ENCODE assay signal across 1 cellular context in the genomic region with DNA sequence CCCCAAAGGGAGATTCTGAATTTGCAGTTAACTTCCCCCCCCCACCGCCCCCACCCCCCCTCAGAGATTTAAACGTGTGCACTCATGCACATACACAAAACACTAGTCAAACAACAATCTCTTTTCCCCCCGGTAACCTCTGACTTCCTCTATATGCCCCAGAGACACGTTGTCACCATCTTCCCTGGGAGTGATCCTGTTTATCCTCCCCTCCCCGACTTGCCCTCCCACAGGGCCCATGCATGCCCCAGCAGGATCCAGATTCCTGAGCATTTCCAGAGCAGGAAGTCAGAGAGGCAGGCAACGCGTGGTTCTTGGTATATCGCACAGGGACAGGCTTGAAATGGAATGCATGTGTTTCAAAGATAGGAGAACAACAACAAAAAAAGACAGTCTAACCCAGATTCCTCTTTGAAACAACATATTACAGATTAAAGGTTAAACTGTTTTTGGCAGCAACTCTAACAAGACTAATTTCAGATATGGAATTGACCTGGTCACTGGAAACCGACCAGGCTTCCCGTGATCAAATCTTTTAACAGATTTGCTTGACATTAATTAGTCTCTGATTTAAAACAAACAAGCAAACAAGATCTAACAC.
A peak's percentile ranks its signal among the peaks of the same experiment; 100 is the strongest.
TF ChIP-seq lines count a peak whose summit lies in the region.

No MANE protein-coding gene starts in this region.

TF ChIP-seq in HepG2, 621 proteins besides CTCF, POLR2A, EP300 and RAD21 (continued from another document and continues in another):
- no peak for TF ChIP-seq CENPBD1 (CRISPR knock-in tag; IDR thresholded peaks at IDR 0.05; ENCODE audit: borderline replicate concordance, low read depth)
- TF ChIP-seq PRPF4 (IDR thresholded peaks at IDR 0.05; ENCODE audit: low read depth, low read length, poor library complexity, severe bottlenecking): no peak
- TF ChIP-seq RFXANK (CRISPR knock-in tag; IDR thresholded peaks at IDR 0.05): no peak
- TF ChIP-seq MED1 (CRISPR knock-in tag; IDR thresholded peaks at IDR 0.05): peak; percentile 79
- no peak for TF ChIP-seq ZBTB37 (CRISPR knock-in tag; IDR thresholded peaks at IDR 0.05)
- TF ChIP-seq NPAS2 (CRISPR knock-in tag; IDR thresholded peaks at IDR 0.05; ENCODE audit: borderline replicate concordance): no peak
- TF ChIP-seq AHR (CRISPR knock-in tag; IDR thresholded peaks at IDR 0.05): no peak
- no peak for TF ChIP-seq ZKSCAN1 (IDR thresholded peaks at IDR 0.05; ENCODE audit: low read length)
- no peak for TF ChIP-seq TRIM24 (CRISPR knock-in tag; IDR thresholded peaks at IDR 0.05)
- TF ChIP-seq ZNF10 (CRISPR knock-in tag; IDR thresholded peaks at IDR 0.05; ENCODE audit: borderline replicate concordance, low read depth): no peak
- no peak for TF ChIP-seq HNRNPUL1 (IDR thresholded peaks at IDR 0.05; ENCODE audit: low read depth, low read length)
- no peak for TF ChIP-seq NFRKB (IDR thresholded peaks at IDR 0.05)
- TF ChIP-seq HNRNPL (IDR thresholded peaks at IDR 0.05; ENCODE audit: low read depth, low read length): no peak
- TF ChIP-seq HDAC2 (CRISPR knock-in tag; IDR thresholded peaks at IDR 0.05): peak; percentile 41; the same call in 1 of the 2 replicates
- TF ChIP-seq ZNF260 (CRISPR knock-in tag; IDR thresholded peaks at IDR 0.05; ENCODE audit: borderline replicate concordance, low read depth): no peak
- no peak for TF ChIP-seq SNRNP70 (IDR thresholded peaks at IDR 0.05; ENCODE audit: low read depth, low read length)
- no peak for TF ChIP-seq MEF2D (CRISPR knock-in tag; IDR thresholded peaks at IDR 0.05)
- TF ChIP-seq ZNF234 (CRISPR knock-in tag; conservative IDR thresholded peaks at IDR 0.05): no peak; the same call in 1 of the 2 replicates
- TF ChIP-seq, protein P1, sequence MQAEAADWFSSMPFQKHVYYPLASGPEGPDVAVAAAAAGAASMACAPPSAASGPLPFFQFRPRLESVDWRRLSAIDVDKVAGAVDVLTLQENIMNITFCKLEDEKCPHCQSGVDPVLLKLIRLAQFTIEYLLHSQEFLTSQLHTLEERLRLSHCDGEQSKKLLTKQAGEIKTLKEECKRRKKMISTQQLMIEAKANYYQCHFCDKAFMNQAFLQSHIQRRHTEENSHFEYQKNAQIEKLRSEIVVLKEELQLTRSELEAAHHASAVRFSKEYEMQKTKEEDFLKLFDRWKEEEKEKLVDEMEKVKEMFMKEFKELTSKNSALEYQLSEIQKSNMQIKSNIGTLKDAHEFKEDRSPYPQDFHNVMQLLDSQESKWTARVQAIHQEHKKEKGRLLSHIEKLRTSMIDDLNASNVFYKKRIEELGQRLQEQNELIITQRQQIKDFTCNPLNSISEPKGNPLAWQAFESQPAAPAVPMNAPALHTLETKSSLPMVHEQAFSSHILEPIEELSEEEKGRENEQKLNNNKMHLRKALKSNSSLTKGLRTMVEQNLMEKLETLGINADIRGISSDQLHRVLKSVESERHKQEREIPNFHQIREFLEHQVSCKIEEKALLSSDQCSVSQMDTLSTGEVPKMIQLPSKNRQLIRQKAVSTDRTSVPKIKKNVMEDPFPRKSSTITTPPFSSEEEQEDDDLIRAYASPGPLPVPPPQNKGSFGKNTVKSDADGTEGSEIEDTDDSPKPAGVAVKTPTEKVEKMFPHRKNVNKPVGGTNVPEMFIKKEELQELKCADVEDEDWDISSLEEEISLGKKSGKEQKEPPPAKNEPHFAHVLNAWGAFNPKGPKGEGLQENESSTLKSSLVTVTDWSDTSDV (CRISPR knock-in tag; IDR thresholded peaks at IDR 0.05): no peak
- no peak for TF ChIP-seq ZNF431 (CRISPR knock-in tag; IDR thresholded peaks at IDR 0.05; ENCODE audit: borderline replicate concordance, low read depth)
- TF ChIP-seq BRF2 (CRISPR knock-in tag; IDR thresholded peaks at IDR 0.05): no peak
- no peak for TF ChIP-seq NBN (conservative IDR thresholded peaks at IDR 0.05)
- TF ChIP-seq PCBP1 (IDR thresholded peaks at IDR 0.05; ENCODE audit: borderline replicate concordance, low read depth, low read length): no peak
- no peak for TF ChIP-seq ZNF724P (CRISPR knock-in tag; IDR thresholded peaks at IDR 0.05; ENCODE audit: borderline replicate concordance)
- TF ChIP-seq ZNF772 (CRISPR knock-in tag; IDR thresholded peaks at IDR 0.05): no peak
- no peak for TF ChIP-seq SKIL (CRISPR knock-in tag; IDR thresholded peaks at IDR 0.05; ENCODE audit: borderline replicate concordance)
- TF ChIP-seq TBX3 (IDR thresholded peaks at IDR 0.05; ENCODE audit: borderline replicate concordance): no peak
- peak; percentile 39; the same call in 1 of the 2 replicates for TF ChIP-seq ZNF607 (CRISPR knock-in tag; IDR thresholded peaks at IDR 0.05; ENCODE audit: borderline replicate concordance)
- TF ChIP-seq, protein P2, sequence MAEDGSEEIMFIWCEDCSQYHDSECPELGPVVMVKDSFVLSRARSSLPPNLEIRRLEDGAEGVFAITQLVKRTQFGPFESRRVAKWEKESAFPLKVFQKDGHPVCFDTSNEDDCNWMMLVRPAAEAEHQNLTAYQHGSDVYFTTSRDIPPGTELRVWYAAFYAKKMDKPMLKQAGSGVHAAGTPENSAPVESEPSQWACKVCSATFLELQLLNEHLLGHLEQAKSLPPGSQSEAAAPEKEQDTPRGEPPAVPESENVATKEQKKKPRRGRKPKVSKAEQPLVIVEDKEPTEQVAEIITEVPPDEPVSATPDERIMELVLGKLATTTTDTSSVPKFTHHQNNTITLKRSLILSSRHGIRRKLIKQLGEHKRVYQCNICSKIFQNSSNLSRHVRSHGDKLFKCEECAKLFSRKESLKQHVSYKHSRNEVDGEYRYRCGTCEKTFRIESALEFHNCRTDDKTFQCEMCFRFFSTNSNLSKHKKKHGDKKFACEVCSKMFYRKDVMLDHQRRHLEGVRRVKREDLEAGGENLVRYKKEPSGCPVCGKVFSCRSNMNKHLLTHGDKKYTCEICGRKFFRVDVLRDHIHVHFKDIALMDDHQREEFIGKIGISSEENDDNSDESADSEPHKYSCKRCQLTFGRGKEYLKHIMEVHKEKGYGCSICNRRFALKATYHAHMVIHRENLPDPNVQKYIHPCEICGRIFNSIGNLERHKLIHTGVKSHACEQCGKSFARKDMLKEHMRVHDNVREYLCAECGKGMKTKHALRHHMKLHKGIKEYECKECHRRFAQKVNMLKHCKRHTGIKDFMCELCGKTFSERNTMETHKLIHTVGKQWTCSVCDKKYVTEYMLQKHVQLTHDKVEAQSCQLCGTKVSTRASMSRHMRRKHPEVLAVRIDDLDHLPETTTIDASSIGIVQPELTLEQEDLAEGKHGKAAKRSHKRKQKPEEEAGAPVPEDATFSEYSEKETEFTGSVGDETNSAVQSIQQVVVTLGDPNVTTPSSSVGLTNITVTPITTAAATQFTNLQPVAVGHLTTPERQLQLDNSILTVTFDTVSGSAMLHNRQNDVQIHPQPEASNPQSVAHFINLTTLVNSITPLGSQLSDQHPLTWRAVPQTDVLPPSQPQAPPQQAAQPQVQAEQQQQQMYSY (CRISPR knock-in tag; IDR thresholded peaks at IDR 0.05): no peak
- TF ChIP-seq, protein P3, sequence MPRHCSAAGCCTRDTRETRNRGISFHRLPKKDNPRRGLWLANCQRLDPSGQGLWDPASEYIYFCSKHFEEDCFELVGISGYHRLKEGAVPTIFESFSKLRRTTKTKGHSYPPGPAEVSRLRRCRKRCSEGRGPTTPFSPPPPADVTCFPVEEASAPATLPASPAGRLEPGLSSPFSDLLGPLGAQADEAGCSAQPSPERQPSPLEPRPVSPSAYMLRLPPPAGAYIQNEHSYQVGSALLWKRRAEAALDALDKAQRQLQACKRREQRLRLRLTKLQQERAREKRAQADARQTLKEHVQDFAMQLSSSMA (CRISPR knock-in tag; IDR thresholded peaks at IDR 0.05): no peak
- TF ChIP-seq NFE2 (CRISPR knock-in tag; IDR thresholded peaks at IDR 0.05): no peak
- TF ChIP-seq RCOR2 (CRISPR knock-in tag; IDR thresholded peaks at IDR 0.05): peak; percentile 18; the same call in 1 of the 2 replicates
- no peak for TF ChIP-seq KDM4B (CRISPR knock-in tag; IDR thresholded peaks at IDR 0.05)
- 0 out of 2 replicates have a peak, but pooled peaks have one; percentile 28 for TF ChIP-seq SIN3B (IDR thresholded peaks at IDR 0.05; ENCODE audit: low read length)
- TF ChIP-seq ZBTB1 (CRISPR knock-in tag; IDR thresholded peaks at IDR 0.05; ENCODE audit: borderline replicate concordance): no peak
- TF ChIP-seq, protein P4, sequence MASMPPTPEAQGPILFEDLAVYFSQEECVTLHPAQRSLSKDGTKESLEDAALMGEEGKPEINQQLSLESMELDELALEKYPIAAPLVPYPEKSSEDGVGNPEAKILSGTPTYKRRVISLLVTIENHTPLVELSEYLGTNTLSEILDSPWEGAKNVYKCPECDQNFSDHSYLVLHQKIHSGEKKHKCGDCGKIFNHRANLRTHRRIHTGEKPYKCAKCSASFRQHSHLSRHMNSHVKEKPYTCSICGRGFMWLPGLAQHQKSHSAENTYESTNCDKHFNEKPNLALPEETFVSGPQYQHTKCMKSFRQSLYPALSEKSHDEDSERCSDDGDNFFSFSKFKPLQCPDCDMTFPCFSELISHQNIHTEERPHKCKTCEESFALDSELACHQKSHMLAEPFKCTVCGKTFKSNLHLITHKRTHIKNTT (CRISPR knock-in tag; IDR thresholded peaks at IDR 0.05): no peak
- TF ChIP-seq ARNTL (CRISPR knock-in tag; IDR thresholded peaks at IDR 0.05): no peak; the same call in 1 of the 2 replicates
- TF ChIP-seq ZNF350 (CRISPR knock-in tag; IDR thresholded peaks at IDR 0.05; ENCODE audit: borderline replicate concordance, low read depth): no peak
- TF ChIP-seq SRSF1 (optimal IDR thresholded peaks at IDR 0.05; ENCODE audit: low read depth, low read length): no peak
- TF ChIP-seq ZC3H13 (CRISPR knock-in tag; IDR thresholded peaks at IDR 0.05): no peak
- TF ChIP-seq, protein P5, sequence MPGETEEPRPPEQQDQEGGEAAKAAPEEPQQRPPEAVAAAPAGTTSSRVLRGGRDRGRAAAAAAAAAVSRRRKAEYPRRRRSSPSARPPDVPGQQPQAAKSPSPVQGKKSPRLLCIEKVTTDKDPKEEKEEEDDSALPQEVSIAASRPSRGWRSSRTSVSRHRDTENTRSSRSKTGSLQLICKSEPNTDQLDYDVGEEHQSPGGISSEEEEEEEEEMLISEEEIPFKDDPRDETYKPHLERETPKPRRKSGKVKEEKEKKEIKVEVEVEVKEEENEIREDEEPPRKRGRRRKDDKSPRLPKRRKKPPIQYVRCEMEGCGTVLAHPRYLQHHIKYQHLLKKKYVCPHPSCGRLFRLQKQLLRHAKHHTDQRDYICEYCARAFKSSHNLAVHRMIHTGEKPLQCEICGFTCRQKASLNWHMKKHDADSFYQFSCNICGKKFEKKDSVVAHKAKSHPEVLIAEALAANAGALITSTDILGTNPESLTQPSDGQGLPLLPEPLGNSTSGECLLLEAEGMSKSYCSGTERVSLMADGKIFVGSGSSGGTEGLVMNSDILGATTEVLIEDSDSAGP (CRISPR knock-in tag; IDR thresholded peaks at IDR 0.05; ENCODE audit: borderline replicate concordance): peak; percentile 49; the same call in 1 of the 2 replicates
- no peak for TF ChIP-seq ZNF432 (CRISPR knock-in tag; IDR thresholded peaks at IDR 0.05; ENCODE audit: borderline replicate concordance)
- TF ChIP-seq ZFP37 (CRISPR knock-in tag; IDR thresholded peaks at IDR 0.05; ENCODE audit: borderline replicate concordance): peak; percentile 64; the same call in 1 of the 2 replicates
- no peak for TF ChIP-seq HES4 (CRISPR knock-in tag; IDR thresholded peaks at IDR 0.05; ENCODE audit: borderline replicate concordance)
- peak; percentile 37; the same call in 1 of the 2 replicates for TF ChIP-seq SOX5 (CRISPR knock-in tag; IDR thresholded peaks at IDR 0.05; ENCODE audit: borderline replicate concordance)
- TF ChIP-seq TOE1 (CRISPR knock-in tag; IDR thresholded peaks at IDR 0.05): no peak
- no peak for TF ChIP-seq CEBPG (CRISPR knock-in tag; IDR thresholded peaks at IDR 0.05)
- TF ChIP-seq, protein P6, sequence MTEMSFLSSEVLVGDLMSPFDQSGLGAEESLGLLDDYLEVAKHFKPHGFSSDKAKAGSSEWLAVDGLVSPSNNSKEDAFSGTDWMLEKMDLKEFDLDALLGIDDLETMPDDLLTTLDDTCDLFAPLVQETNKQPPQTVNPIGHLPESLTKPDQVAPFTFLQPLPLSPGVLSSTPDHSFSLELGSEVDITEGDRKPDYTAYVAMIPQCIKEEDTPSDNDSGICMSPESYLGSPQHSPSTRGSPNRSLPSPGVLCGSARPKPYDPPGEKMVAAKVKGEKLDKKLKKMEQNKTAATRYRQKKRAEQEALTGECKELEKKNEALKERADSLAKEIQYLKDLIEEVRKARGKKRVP (CRISPR knock-in tag; IDR thresholded peaks at IDR 0.05): no peak
